1 cellular context compared by ENCODE assay signal in the genomic region with DNA sequence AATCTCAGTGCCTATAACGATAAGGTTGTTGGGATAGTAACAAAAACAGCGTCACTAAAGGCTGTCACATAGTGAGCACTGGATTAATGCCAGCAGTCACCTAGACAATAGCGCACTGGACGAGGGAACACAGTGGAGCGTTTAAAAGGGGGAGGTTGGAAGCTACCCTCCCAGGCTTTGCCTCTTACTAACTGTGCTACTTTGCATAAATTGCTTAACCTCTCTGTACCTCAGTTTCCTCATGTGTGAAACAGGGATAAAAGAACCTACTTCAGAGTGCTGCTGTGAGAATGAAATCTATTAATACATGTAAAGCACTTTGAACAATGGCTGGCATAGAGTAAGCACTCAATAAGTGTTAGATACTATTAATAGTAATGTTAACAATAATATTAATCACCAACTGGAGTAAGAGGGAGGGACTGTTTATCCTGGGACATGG.
TF ChIP-seq lines count a peak whose summit lies in the region.

No MANE protein-coding gene starts in this region.

TF ChIP-seq in IMR-90, 13 proteins besides CTCF, POLR2A, EP300 and RAD21:
- TF ChIP-seq MXI1 (IDR thresholded peaks at IDR 0.05; ENCODE audit: borderline replicate concordance, low read depth, low read length) (no peak), MAZ (IDR thresholded peaks at IDR 0.05; ENCODE audit: borderline replicate concordance, low read depth, low read length) (no peak), SMC3 (IDR thresholded peaks at IDR 0.05; ENCODE audit: low read depth, low read length) (no peak), RFX5 (IDR thresholded peaks at IDR 0.05; ENCODE audit: low read depth, low read length) (no peak), CEBPB (IDR thresholded peaks at IDR 0.05; ENCODE audit: low read depth, low read length) (no peak), FOS (IDR thresholded peaks at IDR 0.05; ENCODE audit: low read depth, low read length) (no peak), CHD1 (IDR thresholded peaks at IDR 0.05; ENCODE audit: low read depth, low read length) (no peak), NFE2L2 (IDR thresholded peaks at IDR 0.05; ENCODE audit: low read depth, low read length) (no peak), BHLHE40 (IDR thresholded peaks at IDR 0.05; ENCODE audit: low read depth, low read length) (no peak), RCOR1 (IDR thresholded peaks at IDR 0.05; ENCODE audit: insufficient replicate concordance, low read length) (no peak), MAFK (IDR thresholded peaks at IDR 0.05; ENCODE audit: low read depth, low read length) (no peak)
- TF ChIP-seq, protein P1, sequence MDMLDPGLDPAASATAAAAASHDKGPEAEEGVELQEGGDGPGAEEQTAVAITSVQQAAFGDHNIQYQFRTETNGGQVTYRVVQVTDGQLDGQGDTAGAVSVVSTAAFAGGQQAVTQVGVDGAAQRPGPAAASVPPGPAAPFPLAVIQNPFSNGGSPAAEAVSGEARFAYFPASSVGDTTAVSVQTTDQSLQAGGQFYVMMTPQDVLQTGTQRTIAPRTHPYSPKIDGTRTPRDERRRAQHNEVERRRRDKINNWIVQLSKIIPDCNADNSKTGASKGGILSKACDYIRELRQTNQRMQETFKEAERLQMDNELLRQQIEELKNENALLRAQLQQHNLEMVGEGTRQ (IDR thresholded peaks at IDR 0.05; ENCODE audit: low read depth, low read length), result no peak
- TF ChIP-seq, protein P2, sequence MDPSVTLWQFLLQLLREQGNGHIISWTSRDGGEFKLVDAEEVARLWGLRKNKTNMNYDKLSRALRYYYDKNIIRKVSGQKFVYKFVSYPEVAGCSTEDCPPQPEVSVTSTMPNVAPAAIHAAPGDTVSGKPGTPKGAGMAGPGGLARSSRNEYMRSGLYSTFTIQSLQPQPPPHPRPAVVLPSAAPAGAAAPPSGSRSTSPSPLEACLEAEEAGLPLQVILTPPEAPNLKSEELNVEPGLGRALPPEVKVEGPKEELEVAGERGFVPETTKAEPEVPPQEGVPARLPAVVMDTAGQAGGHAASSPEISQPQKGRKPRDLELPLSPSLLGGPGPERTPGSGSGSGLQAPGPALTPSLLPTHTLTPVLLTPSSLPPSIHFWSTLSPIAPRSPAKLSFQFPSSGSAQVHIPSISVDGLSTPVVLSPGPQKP (IDR thresholded peaks at IDR 0.05; ENCODE audit: borderline replicate concordance, low read depth, low read length), result no peak
